In genomic region chr3:195450731-195451229, GRCh38 we compare ENCODE assay signal across 10 cellular contexts. TPM values are rescaled to one million over a fixed set of nuclear protein-coding genes. Genes with fewer than 3 reads are reported as not detected.
A peak's percentile ranks its signal among the peaks of the same experiment; 100 is the strongest.
DNase-seq lines count a peak whose midpoint lies in the region; ATAC-seq and TF ChIP-seq lines count a peak whose summit lies in the region.
"Had no signal": no experiment of that assay in that cellular context is flagged by ENCODE, and none has a peak within 500 bp of the region (broad histone marks: within the 10 kb centered on the region; RNA-seq: fewer than 3 reads in every experiment).

No MANE protein-coding gene starts in this region.

- intact Hi-C loops in naive thymus-derived CD4-positive, alpha-beta T cell (cut with micrococcal nuclease), result no loop called here

- H3K9me3 Mint-ChIP-seq in naive thymus-derived CD4-positive, alpha-beta T cell, result peaks cover 0 to 5% (median 0%) of the 10 kb centered on the region in 11 donors
- peaks cover 5% of the 10 kb centered on the region for H3K9me3 Mint-ChIP-seq in progenitor cell of endocrine pancreas (ENCODE audit: low read depth)

- peaks cover 0 to 5% of the 10 kb centered on the region in 2 donors for H3K4me1 ChIP-seq in naive thymus-derived CD4-positive, alpha-beta T cell (ENCODE audit: control insufficient read depth in 2 of 2, insufficient read depth in 2 of 2, low read length in 2 of 2)

- CTCF ChIA-PET in naive thymus-derived CD4-positive, alpha-beta T cell (lab: Charles Lee), result interaction anchor here (0.8 kb wide), 1 partner anchor 179 kb away, joined by 3 read pairs; no protein-coding TSS in a partner anchor

- no peaks in the 10 kb centered on the region for H3K9me3 ChIP-seq in naive thymus-derived CD4-positive, alpha-beta T cell (ENCODE audit: control insufficient read depth in 2 of 3, low read length in 3 of 3)
- H3K9me3 ChIP-seq: SJCRH30 had no signal

- no peaks in the 10 kb centered on the region for H3K27me3 ChIP-seq in naive thymus-derived CD4-positive, alpha-beta T cell (ENCODE audit: control insufficient read depth in 2 of 2, insufficient read depth in 2 of 2, low read length in 2 of 2)
- H3K27me3 ChIP-seq: SJCRH30 had no signal

- H3K4me3 ChIP-seq in AG10803 (ENCODE audit: low read length), result no peak overlapping the region
- no peak overlapping the region for H3K4me3 ChIP-seq in NB4 (ENCODE audit: low read depth, low read length)
- H3K4me3 ChIP-seq in choroid plexus epithelial cell (ENCODE audit: low read depth, low read length), result no peak overlapping the region
- no peak overlapping the region for H3K4me3 ChIP-seq in naive thymus-derived CD4-positive, alpha-beta T cell (ENCODE audit: low read length)
- H3K4me3 ChIP-seq: SJCRH30 had no signal

- H3K36me3 Mint-ChIP-seq in naive thymus-derived CD4-positive, alpha-beta T cell, result peaks cover 0 to 2% (median 0%) of the 10 kb centered on the region in 5 donors
- peaks cover 2% of the 10 kb centered on the region for H3K36me3 Mint-ChIP-seq in progenitor cell of endocrine pancreas (ENCODE audit: insufficient read depth)

- H3K27me3 Mint-ChIP-seq in naive thymus-derived CD4-positive, alpha-beta T cell, result peaks cover 0 to 2% (median 0%) of the 10 kb centered on the region in 5 donors
- H3K27me3 Mint-ChIP-seq in progenitor cell of endocrine pancreas, result peaks cover 3% of the 10 kb centered on the region

- H3K4me1 Mint-ChIP-seq in naive thymus-derived CD4-positive, alpha-beta T cell, result peaks cover 10 to 26% (median 12%) of the 10 kb centered on the region in 7 donors
- no peaks in the 10 kb centered on the region for H3K4me1 Mint-ChIP-seq in progenitor cell of endocrine pancreas (ENCODE audit: low read depth)

- H3K27ac Mint-ChIP-seq in naive thymus-derived CD4-positive, alpha-beta T cell, result no peak overlapping the region
- no peak overlapping the region for H3K27ac Mint-ChIP-seq in progenitor cell of endocrine pancreas

- no peak overlapping the region for H3K27ac ChIP-seq in naive thymus-derived CD4-positive, alpha-beta T cell (ENCODE audit: low read depth, low read length)
- H3K27ac ChIP-seq: SJCRH30 had no signal

- POLR2A ChIA-PET in naive thymus-derived CD4-positive, alpha-beta T cell (lab: Charles Lee), result no interaction called here

- no peak for TF ChIP-seq CTCF in AG10803 (conservative IDR thresholded peaks at IDR 0.05; ENCODE audit: low read length)
- TF ChIP-seq CTCF in NB4 (IDR thresholded peaks at IDR 0.05; ENCODE audit: low read depth, low read length), result no peak
- no peak for TF ChIP-seq CTCF in choroid plexus epithelial cell (conservative IDR thresholded peaks at IDR 0.05; ENCODE audit: low read depth, low read length)
- TF ChIP-seq CTCF in progenitor cell of endocrine pancreas (IDR thresholded peaks at IDR 0.05; ENCODE audit: unreplicated experiment), result no peak

- no peaks in the 10 kb centered on the region for H3K36me3 ChIP-seq in naive thymus-derived CD4-positive, alpha-beta T cell (ENCODE audit: control insufficient read depth in 2 of 3, insufficient read depth in 3 of 3, low read length in 3 of 3)
- H3K36me3 ChIP-seq: SJCRH30 had no signal

- TF ChIP-seq POLR2A in NB4 (IDR thresholded peaks at IDR 0.05; ENCODE audit: extremely low read depth, insufficient read length), result no peak

- peak; percentile 37 for ATAC-seq in naive thymus-derived CD4-positive, alpha-beta T cell

- DNase-seq in AG10803 (ENCODE audit: low read depth) (peak; percentile 78), NB4 (ENCODE audit: low read depth) (peak; percentile 16), choroid plexus epithelial cell (ENCODE audit: low read depth) (peak; percentile 97), NCI-H2081 (lab: John Stamatoyannopoulos, UW) (no peak), KBM-7 (no peak), glomerular visceral epithelial cell (ENCODE audit: extremely low spot score) (no peak), progenitor cell of endocrine pancreas (ENCODE audit: low spot score, unreplicated experiment) (no peak)
- no peak for DNase-seq in naive thymus-derived CD4-positive, alpha-beta T cell
- DNase-seq: activated naive CD4-positive, alpha-beta T cell treated with Interleukin-2 at 50 U/mL for 16 hours had no signal

- in situ Hi-C loops in KBM-7 (cut with MboI; ENCODE audit: low pct_unique_long_range_greater_than_20kb, low sequenced_read_pairs), result no loop called here

- no peak overlapping the region for H3K4me3 Mint-ChIP-seq in naive thymus-derived CD4-positive, alpha-beta T cell
- no peak overlapping the region for H3K4me3 Mint-ChIP-seq in progenitor cell of endocrine pancreas (ENCODE audit: low read depth)

RNA-seq across cellular contexts. Expression of gene ACAP2, which starts 8.0 kb away (rescaled TPM):
- total RNA-seq in naive thymus-derived CD4-positive, alpha-beta T cell, result 100 to 1,000 TPM in 1 of 5 experiments, 10 to 100 TPM in 4; 68.1 to 111 (median 74.2) TPM
- polyA plus RNA-seq in naive thymus-derived CD4-positive, alpha-beta T cell, result 10 to 100 TPM; 40.1 to 45.7 TPM
- 33.0 and 34.2 TPM in 2 replicates for total RNA-seq in progenitor cell of endocrine pancreas

Comparison
In these comparisons a context has a peak if more than half of its experiments do, and no peak if none do; other contexts are left out.
1. DNase-seq: peak in AG10803 (single experiment), NB4 (single experiment) and choroid plexus epithelial cell (single experiment); none in naive thymus-derived CD4-positive, alpha-beta T cell (0 of 9), NCI-H2081 (0 of 2), KBM-7 (single experiment), glomerular visceral epithelial cell (single experiment) and progenitor cell of endocrine pancreas (single experiment).